Comparison of ENCODE assay signal across 10 cellular contexts in genomic region chr11:86064236-86064803, GRCh38. TPM values are rescaled to one million over a fixed set of nuclear protein-coding genes. Genes with fewer than 3 reads are reported as not detected.
DNase-seq lines count a peak whose midpoint lies in the region; ATAC-seq and TF ChIP-seq lines count a peak whose summit lies in the region.
"Had no signal": no experiment of that assay in that cellular context is flagged by ENCODE, and none has a peak within 500 bp of the region (broad histone marks: within the 10 kb centered on the region; RNA-seq: fewer than 3 reads in every experiment).

No MANE protein-coding gene starts in this region.

- H3K27ac Mint-ChIP-seq in CD14-positive monocyte: peak overlapping the region in 6 of 7 donors; percentile 42 to 99 (median 77)
- H3K27ac Mint-ChIP-seq in naive thymus-derived CD8-positive, alpha-beta T cell: peak overlapping the region; percentile 15 to 93 (median 74)

- H3K4me3 ChIP-seq in mammary epithelial cell (replicated peaks in 1 of 3; ENCODE audit: insufficient read depth in 1 of 3, low read depth in 2 of 3, low read length in 3 of 3): peak overlapping the region; percentile 7 to 27 (median 13)

- DNase-seq in CD14-positive monocyte (ENCODE audit: low spot score): no peak
- peak; percentile 64 for DNase-seq in M059J (ENCODE audit: low read depth)
- peak; percentile 55 for DNase-seq in mammary epithelial cell
- DNase-seq in naive thymus-derived CD8-positive, alpha-beta T cell: no peak
- DNase-seq in HUDEP-2 (lab: John Stamatoyannopoulos, UW; ENCODE audit: unreplicated experiment in 76 of 76): no peak
- DNase-seq in DMS 273 (lab: John Stamatoyannopoulos, UW; ENCODE audit: unreplicated experiment): no peak
- no peak for DNase-seq in activated gamma-delta T cell treated with Interleukin-2 at 50 U/mL for 16 hours
- DNase-seq: head of caudate nucleus, NCI-H1694 treated with DMSO at 0.1 percent for 48 hours had no signal

- intact Hi-C loops in CD14-positive monocyte (cut with micrococcal nuclease) (no loop called here), mammary epithelial cell (cut with micrococcal nuclease) (no loop called here)

- H2AFZ ChIP-seq in mammary epithelial cell (ENCODE audit: low read depth, low read length): no peak overlapping the region

- ATAC-seq in naive thymus-derived CD8-positive, alpha-beta T cell: no peak
- no peak for ATAC-seq in GM18907 (IDR thresholded peaks at IDR 0.05; ENCODE audit: unreplicated experiment)

- H3K4me1 Mint-ChIP-seq in CD14-positive monocyte: peaks cover 58% of the 10 kb centered on the region
- H3K4me1 Mint-ChIP-seq in naive thymus-derived CD8-positive, alpha-beta T cell: peaks cover 37 to 79% (median 71%) of the 10 kb centered on the region in 4 donors

- H3K36me3 Mint-ChIP-seq in CD14-positive monocyte: peaks cover 16 to 29% of the 10 kb centered on the region in 2 donors
- no peaks in the 10 kb centered on the region for H3K36me3 Mint-ChIP-seq in naive thymus-derived CD8-positive, alpha-beta T cell

- H3K79me2 ChIP-seq in mammary epithelial cell (ENCODE audit: insufficient read depth, low read length): peaks cover 97% of the 10 kb centered on the region

- 5% methylated on average over 5 of the region's 5 CpGs for WGBS in mammary epithelial cell (ENCODE audit: low coverage, missing lambda C conversion rate)

- peak overlapping the region; percentile 78 to 99 for H3K4me3 Mint-ChIP-seq in CD14-positive monocyte
- peak overlapping the region; percentile 20 to 99 (median 70) for H3K4me3 Mint-ChIP-seq in naive thymus-derived CD8-positive, alpha-beta T cell

- TF ChIP-seq CTCF in CD14-positive monocyte (IDR thresholded peaks at IDR 0.05): no peak
- TF ChIP-seq CTCF in mammary epithelial cell (conservative IDR thresholded peaks at IDR 0.05 in 1 of 2, IDR thresholded peaks at IDR 0.05 in 1 of 2; ENCODE audit: extremely low read depth in 1 of 2, insufficient read depth in 1 of 2, low read depth in 1 of 2, low read length in 2 of 2): no peak

- in situ Hi-C loops in mammary epithelial cell (cut with MboI; ENCODE audit: low sequenced_read_pairs in 2 of 2): no loop called here

- H3K27me3 Mint-ChIP-seq in CD14-positive monocyte (ENCODE audit: low read depth in 3 of 3): peaks cover 0 to under 1% (median 0%) of the 10 kb centered on the region in 3 donors
- H3K27me3 Mint-ChIP-seq in naive thymus-derived CD8-positive, alpha-beta T cell: no peaks in the 10 kb centered on the region

- peak overlapping the region; percentile 54 for H3K9ac ChIP-seq in mammary epithelial cell (ENCODE audit: insufficient read depth, low read length)

- H3K9me3 Mint-ChIP-seq in CD14-positive monocyte: peaks cover 0 to 8% (median 2%) of the 10 kb centered on the region in 7 donors
- no peaks in the 10 kb centered on the region for H3K9me3 Mint-ChIP-seq in naive thymus-derived CD8-positive, alpha-beta T cell

- peak overlapping the region; percentile 90 for H3K4me2 ChIP-seq in mammary epithelial cell (ENCODE audit: insufficient read depth, low read depth, low read length)

- BruUV-seq in mammary epithelial cell (replicated peaks; lab: Mats Ljungman, UMichigan): no TSS peak

- no peaks in the 10 kb centered on the region for H3K9me3 ChIP-seq in mammary epithelial cell (replicated peaks; ENCODE audit: insufficient read depth, low read length)

- peaks cover 4% of the 10 kb centered on the region for H4K20me1 ChIP-seq in mammary epithelial cell (ENCODE audit: insufficient read depth, low read length)

- no peaks in the 10 kb centered on the region for H3K36me3 ChIP-seq in mammary epithelial cell (ENCODE audit: insufficient read depth, low read length)

- POLR2A ChIA-PET in naive thymus-derived CD8-positive, alpha-beta T cell (lab: Charles Lee): no interaction called here

- peaks cover 14% of the 10 kb centered on the region for H3K4me1 ChIP-seq in mammary epithelial cell (ENCODE audit: insufficient read depth, low read length)

- dilution Hi-C loops in mammary epithelial cell (cut with HindIII; ENCODE audit: low sequenced_read_pairs): no loop called here

- peak overlapping the region; percentile 94 for H3K27ac ChIP-seq in mammary epithelial cell (ENCODE audit: insufficient read depth, low read depth, low read length)

- CTCF ChIA-PET in mammary epithelial cell (lab: Charles Lee; ENCODE audit: low non-redundant PET): no interaction called here

- H3K27me3 ChIP-seq in mammary epithelial cell (ENCODE audit: insufficient read depth, low read length): no peaks in the 10 kb centered on the region

RNA-seq across cellular contexts. Expression of gene PICALM, which starts 4.6 kb away (rescaled TPM):
- polyA plus RNA-seq in CD14-positive monocyte: 10 to 100 TPM; 62.4 to 81.0 TPM
- 206 and 341 TPM in 2 replicates for total RNA-seq in M059J (2014; rRNA removed; shearing (Covaris generic))
- 100 to 1,000 TPM; 179 to 329 TPM for total RNA-seq in mammary epithelial cell
- 146 TPM for polyA plus RNA-seq in mammary epithelial cell
- polyA minus RNA-seq in mammary epithelial cell: 265 TPM
- 100 to 1,000 TPM; 104 to 112 TPM for total RNA-seq in naive thymus-derived CD8-positive, alpha-beta T cell
- 10 to 100 TPM; 10.4 to 12.0 (median 11.8) TPM for polyA plus RNA-seq in naive thymus-derived CD8-positive, alpha-beta T cell

Comparison
In these comparisons a context has a peak if more than half of its experiments do, and no peak if none do; other contexts are left out.
1. DNase-seq: peak in M059J (single experiment) and mammary epithelial cell (single experiment); none in CD14-positive monocyte (single experiment), naive thymus-derived CD8-positive, alpha-beta T cell (0 of 10), HUDEP-2 (0 of 76), DMS 273 (single experiment) and activated gamma-delta T cell treated with Interleukin-2 at 50 U/mL for 16 hours (single experiment).